16 cellular contexts compared by ENCODE assay signal in the genomic region with DNA sequence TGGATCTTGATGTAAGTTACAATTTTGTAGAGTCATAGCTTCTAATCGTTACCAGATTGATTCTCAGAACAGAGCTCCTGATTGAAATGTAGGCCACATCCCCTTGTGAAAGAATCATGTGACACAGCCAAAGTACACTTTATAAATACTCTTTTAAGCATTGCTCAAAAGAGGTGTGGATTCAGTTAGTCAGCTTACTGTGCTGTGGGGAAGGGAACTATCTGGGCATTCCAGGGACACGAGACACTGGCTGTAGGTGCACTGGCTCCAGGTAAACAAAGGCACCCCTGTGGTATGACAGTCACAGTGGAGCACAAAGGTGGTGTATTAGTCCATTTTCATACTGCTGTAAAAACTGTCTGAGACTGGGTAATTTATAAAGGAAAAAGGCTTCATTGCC.
DNase-seq lines count a peak whose midpoint lies in the region; ATAC-seq and TF ChIP-seq lines count a peak whose summit lies in the region.
"Had no signal": no experiment of that assay in that cellular context is flagged by ENCODE, and none has a peak within 500 bp of the region (broad histone marks: within the 10 kb centered on the region; RNA-seq: fewer than 3 reads in every experiment).

No MANE protein-coding gene starts in this region.

- H3K27ac ChIP-seq in left lung, result no peak overlapping the region

- DNase-seq in H4 (ENCODE audit: low spot score) (peak; percentile 3), adipocyte (ENCODE audit: low read depth) (peak; percentile 16), epithelial cell of esophagus (ENCODE audit: low read depth) (peak; percentile 7), left lung (no peak), inferior parietal cortex (ENCODE audit: extremely low spot score) (no peak), NOMO-1 treated with dmso at 0.1 percent for 144 hours (lab: John Stamatoyannopoulos, UW; ENCODE audit: unreplicated experiment) (no peak)
- no peak for DNase-seq in stimulated activated CD4-positive, alpha-beta T cell treated with anti-CD3 and anti-CD28 coated beads, Interleukin-15, amount 100 ng/mL, for 24 hours
- DNase-seq: Calu3; CD4-positive, alpha-beta memory T cell; DMS79; KBM-7; NCI-H1436; NCI-H2081; NCI-H510A treated with DMSO at 0.1 percent for 48 hours; SHP77 had no signal

- H3K9me3 ChIP-seq in adipocyte (ENCODE audit: control insufficient read depth, low read length), result no peaks in the 10 kb centered on the region
- H3K9me3 ChIP-seq in left lung, result no peaks in the 10 kb centered on the region

- H3K27me3 ChIP-seq in adipocyte (replicated peaks; ENCODE audit: control insufficient read depth, insufficient read depth, low read length) (no peaks in the 10 kb centered on the region), left lung (no peaks in the 10 kb centered on the region)

- H3K9ac ChIP-seq in adipocyte (ENCODE audit: low read length), result no peak overlapping the region

- no peak overlapping the region for H3K4me3 ChIP-seq in adipocyte (ENCODE audit: low read length)
- no peak overlapping the region for H3K4me3 ChIP-seq in epithelial cell of esophagus (ENCODE audit: low read length)
- no peak overlapping the region for H3K4me3 ChIP-seq in left lung

- no peaks in the 10 kb centered on the region for H3K4me1 ChIP-seq in adipocyte (ENCODE audit: control insufficient read depth, insufficient read depth, low read length)
- no peaks in the 10 kb centered on the region for H3K4me1 ChIP-seq in left lung

- ATAC-seq in left lung (peak; percentile 79), GM21737 (IDR thresholded peaks at IDR 0.05; ENCODE audit: unreplicated experiment) (no peak)

- no peak for TF ChIP-seq CTCF in epithelial cell of esophagus (IDR thresholded peaks at IDR 0.05; ENCODE audit: insufficient read depth, low read depth, low read length, missing control alignments)
- no peak for TF ChIP-seq CTCF in left lung (IDR thresholded peaks at IDR 0.05)

- intact Hi-C loops in left lung (cut with DNase I), result no loop called here

- H3K36me3 ChIP-seq in adipocyte (ENCODE audit: control insufficient read depth, insufficient read depth, low read length, severe bottlenecking) (no peaks in the 10 kb centered on the region), left lung (no peaks in the 10 kb centered on the region)

Comparison
In these comparisons a context has a peak if more than half of its experiments do, and no peak if none do; other contexts are left out.
1. DNase-seq: peak in H4 (single experiment), adipocyte (single experiment) and epithelial cell of esophagus (single experiment); none in left lung (0 of 2), stimulated activated CD4-positive, alpha-beta T cell treated with anti-CD3 and anti-CD28 coated beads, Interleukin-15, amount 100 ng/mL, for 24 hours (single experiment), inferior parietal cortex (single experiment) and NOMO-1 treated with dmso at 0.1 percent for 144 hours (single experiment).